In the genomic region with DNA sequence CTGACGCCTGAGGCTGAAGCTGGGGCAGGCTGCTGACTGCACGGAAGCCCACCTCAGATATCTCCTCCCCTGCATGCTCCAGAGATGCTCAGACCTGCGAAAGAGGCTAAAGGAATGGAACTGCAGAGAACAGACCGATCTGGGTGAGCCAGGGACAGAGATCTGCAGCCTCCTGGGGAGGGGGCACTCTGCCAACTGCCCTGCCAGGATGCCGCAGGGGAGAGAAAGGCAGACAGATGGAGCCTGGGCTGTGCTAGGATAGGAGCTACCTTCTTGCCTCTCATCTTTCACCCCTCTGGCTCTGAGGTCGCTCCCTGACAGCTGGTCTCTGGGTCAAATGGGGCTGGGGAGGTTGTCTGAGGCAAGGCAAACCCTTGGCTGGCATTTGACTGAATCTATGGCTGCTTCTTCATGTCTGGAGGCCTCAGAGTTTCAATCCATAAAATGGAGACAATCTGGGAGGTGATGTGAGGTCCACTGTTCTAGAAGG, we compare ENCODE assay signal across 16 cellular contexts.
DNase-seq lines count a peak whose midpoint lies in the region; ATAC-seq, FAIRE-seq and TF ChIP-seq lines count a peak whose summit lies in the region.
"Had no signal": no experiment of that assay in that cellular context is flagged by ENCODE, and none has a peak within 500 bp of the region (broad histone marks: within the 10 kb centered on the region; RNA-seq: fewer than 3 reads in every experiment).

No MANE protein-coding gene starts in this region.

- H3K9ac ChIP-seq in kidney (ENCODE audit: low read length in 2 of 2): no peak overlapping the region

- intact Hi-C loops in kidney (cut with DNase I): no loop called here

- DNase-seq in DMS 273 (lab: John Stamatoyannopoulos, UW; ENCODE audit: unreplicated experiment) (peak; percentile 98), NCI-H1694 treated with DMSO at 0.1 percent for 48 hours (lab: John Stamatoyannopoulos, UW) (peak; percentile 88), NCI-H524 treated with DMSO at 0.1 percent for 48 hours (lab: John Stamatoyannopoulos, UW) (peak; percentile 67), kidney (peak; percentile 43)
- DNase-seq: DMS153, H7, IMR-90, Karpas-422, MG63, NCI-H1092, NCI-H774, SHP77 had no signal

- H3K9me3 ChIP-seq in kidney (ENCODE audit: control insufficient read depth in 1 of 2, low read length in 2 of 2): no peaks in the 10 kb centered on the region
- H3K9me3 ChIP-seq: MG63 had no signal

- no peak overlapping the region for H3K27ac ChIP-seq in kidney (ENCODE audit: low read depth in 2 of 2, low read length in 2 of 2)

- no peak for TF ChIP-seq CTCF in kidney (IDR thresholded peaks at IDR 0.05; ENCODE audit: borderline replicate concordance, extremely low read depth, insufficient read depth)

- no peak for FAIRE-seq in kidney (lab: Jason Lieb, UNC)
- FAIRE-seq: RCC 7860 had no signal

- no peak overlapping the region for H3K4me3 ChIP-seq in kidney (ENCODE audit: low read length in 2 of 2)
- H3K4me3 ChIP-seq: MG63 had no signal

- no peaks in the 10 kb centered on the region for H3K36me3 ChIP-seq in kidney (ENCODE audit: control insufficient read depth in 1 of 2, insufficient read depth in 2 of 2, low read length in 2 of 2)
- H3K36me3 ChIP-seq: MG63 had no signal

- H3K4me1 ChIP-seq in kidney (ENCODE audit: control insufficient read depth in 1 of 2, insufficient read depth in 1 of 2, low read depth in 1 of 2, low read length in 2 of 2): no peaks in the 10 kb centered on the region

- no peak for ATAC-seq in GM21825 (IDR thresholded peaks at IDR 0.05; ENCODE audit: unreplicated experiment)
- no peak for ATAC-seq in GM19397 (IDR thresholded peaks at IDR 0.05; ENCODE audit: unreplicated experiment)
- ATAC-seq in HG03432 (IDR thresholded peaks at IDR 0.05; ENCODE audit: unreplicated experiment): no peak

Comparison
In these comparisons a context has a peak if more than half of its experiments do, and no peak if none do; other contexts are left out.
1. DNase-seq: peak in every context shown above with its lines; median percentile 98 in DMS 273; 88 in NCI-H1694 treated with DMSO at 0.1 percent for 48 hours; 67 in NCI-H524 treated with DMSO at 0.1 percent for 48 hours; 43 in kidney.